Comparison of ENCODE assay signal across 8 cellular contexts in genomic region chr2:172864182-172864581, GRCh38.
DNase-seq lines count a peak whose midpoint lies in the region; ATAC-seq, FAIRE-seq and TF ChIP-seq lines count a peak whose summit lies in the region.

No MANE protein-coding gene starts in this region.

- no peaks in the 10 kb centered on the region for H3K9me3 Mint-ChIP-seq in osteocyte (ENCODE audit: unreplicated experiment)

- TF ChIP-seq CTCF in osteocyte (IDR thresholded peaks at IDR 0.05), result peak; percentile 70

- peaks cover 2% of the 10 kb centered on the region for H3K27me3 Mint-ChIP-seq in osteocyte (ENCODE audit: unreplicated experiment)

- H3K4me1 Mint-ChIP-seq in osteocyte (ENCODE audit: unreplicated experiment), result peaks cover 19% of the 10 kb centered on the region

- H3K27ac Mint-ChIP-seq in osteocyte (ENCODE audit: unreplicated experiment), result no peak overlapping the region

- no peak overlapping the region for H3K4me3 Mint-ChIP-seq in osteocyte (ENCODE audit: unreplicated experiment)

- FAIRE-seq in urothelium cell line (lab: Jason Lieb, UNC), result no peak

- ATAC-seq in HG03442 (IDR thresholded peaks at IDR 0.05; ENCODE audit: unreplicated experiment), result no peak

- DNase-seq in NCI-H1092 treated with DMSO at 0.1 percent for 48 hours (lab: John Stamatoyannopoulos, UW) (peak; percentile 3), NCI-H1092 (lab: John Stamatoyannopoulos, UW) (no peak), MV-4-11 (lab: John Stamatoyannopoulos, UW) (peak; percentile 28), fibroblast of peridontal ligament (ENCODE audit: extremely low read depth) (peak; percentile 40), osteocyte (ENCODE audit: extremely low spot score, unreplicated experiment) (no peak), urothelium cell line (ENCODE audit: low spot score) (no peak)
- peak; percentile 51 to 63 for DNase-seq in activated CD4-positive, alpha-beta T cell treated with anti-CD3 and anti-CD28 coated beads, Interleukin-2, amount 50 U/mL, for 48 hours

- H3K36me3 Mint-ChIP-seq in osteocyte (ENCODE audit: unreplicated experiment), result no peaks in the 10 kb centered on the region

Comparison
In these comparisons a context has a peak if more than half of its experiments do, and no peak if none do; other contexts are left out.
1. DNase-seq: peak in NCI-H1092 treated with DMSO at 0.1 percent for 48 hours (single experiment), MV-4-11 (single experiment), activated CD4-positive, alpha-beta T cell treated with anti-CD3 and anti-CD28 coated beads, Interleukin-2, amount 50 U/mL, for 48 hours (2 of 2) and fibroblast of peridontal ligament (single experiment); none in NCI-H1092 (single experiment), osteocyte (single experiment) and urothelium cell line (single experiment).